In the genomic region with DNA sequence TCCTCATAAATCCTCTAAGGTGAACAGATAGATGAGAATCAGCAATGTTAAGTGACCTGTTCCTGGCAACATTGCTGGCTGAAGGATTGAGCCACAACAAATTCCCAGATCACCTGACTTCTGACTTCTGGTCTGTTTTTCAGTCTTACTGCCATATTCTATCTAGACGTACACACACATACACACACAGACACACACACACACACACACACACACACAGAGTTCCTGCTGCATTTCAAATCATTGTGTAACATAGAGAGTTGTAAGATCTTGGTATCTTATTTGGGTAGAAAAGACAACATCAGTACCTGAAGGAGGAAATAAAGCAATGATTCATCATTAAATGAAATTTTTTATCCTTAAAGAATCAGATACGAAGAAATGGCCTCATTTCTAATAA, we compare ENCODE assay signal across 24 cellular contexts.
"Had no signal": no experiment of that assay in that cellular context is flagged by ENCODE, and none has a peak within 500 bp of the region (broad histone marks: within the 10 kb centered on the region; RNA-seq: fewer than 3 reads in every experiment).

No MANE protein-coding gene starts in this region.

- ATAC-seq: activated CD4-positive, alpha-beta T cell treated with anti-CD3 and anti-CD28 coated beads for 36 hours; activated CD8-positive, alpha-beta memory T cell treated with anti-CD3 and anti-CD28 coated beads, Interleukin-2, amount 10 ng/mL, durations not matched to agents 7 days and 5 days; activated CD8-positive, alpha-beta T cell treated with anti-CD3 and anti-CD28 coated beads, Interleukin-2, amount 10 ng/mL, durations not matched to agents 7 days and 5 days; esophagus mucosa had no signal

- H3K4me3 Mint-ChIP-seq: activated CD4-positive, alpha-beta memory T cell treated with anti-CD3 and anti-CD28 coated beads for 36 hours; activated CD4-positive, alpha-beta T cell treated with anti-CD3 and anti-CD28 coated beads for 36 hours; activated CD4-positive, alpha-beta T cell treated with anti-CD3 and anti-CD28 coated beads, Interleukin-2, amount 10 ng/mL, durations not matched to agents 24 days and 14 days; activated CD8-positive, alpha-beta memory T cell treated with anti-CD3 and anti-CD28 coated beads, Interleukin-2, amount 10 ng/mL, durations not matched to agents 7 days and 5 days; activated CD8-positive, alpha-beta T cell treated with anti-CD3 and anti-CD28 coated beads, Interleukin-2, amount 10 ng/mL, durations not matched to agents 7 days and 5 days; activated naive CD4-positive, alpha-beta T cell treated with anti-CD3 and anti-CD28 coated beads for 36 hours; activated naive CD4-positive, alpha-beta T cell treated with anti-CD3 and anti-CD28 coated beads, Interleukin-2, amount 50 U/mL, for 24 hours; activated naive CD8-positive, alpha-beta T cell treated with anti-CD3 and anti-CD28 coated beads, Interleukin-2, amount 10 ng/mL, durations not matched to agents 7 days and 5 days; activated T-helper 1 cell treated with anti-CD3 and anti-CD28 coated beads, Interleukin-12 subunit alpha, Interleukin-12 subunit beta, Interleukin-2, Interleukin-4 antibody, amounts not matched to agents 30 ng/mL and 10 ng/mL and 1 ng/mL, durations not matched to agents 14 hours and 24 hours and 36 hours had no signal

- H3K27ac ChIP-seq: ascending aorta, brain microvascular endothelial cell, colonic mucosa had no signal

- DNase-seq: activated CD4-positive, alpha-beta memory T cell treated with anti-CD3 and anti-CD28 coated beads for 36 hours; activated CD4-positive, alpha-beta T cell treated with anti-CD3 and anti-CD28 coated beads for 36 hours; activated CD4-positive, alpha-beta T cell treated with anti-CD3 and anti-CD28 coated beads, Interleukin-2, amount 10 ng/mL, durations not matched to agents 24 days and 14 days; activated CD4-positive, CD25-positive, alpha-beta regulatory T cell; activated CD4-positive, CD25-positive, alpha-beta regulatory T cell treated with anti-CD3 and anti-CD28 coated beads, Interleukin-2, amount 50 U/mL, for 72 hours; activated CD8-positive, alpha-beta memory T cell treated with anti-CD3 and anti-CD28 coated beads, Interleukin-2, amount 10 ng/mL, durations not matched to agents 7 days and 5 days; activated CD8-positive, alpha-beta memory T cell treated with anti-CD3 and anti-CD28 coated beads, Interleukin-2, amount 50 U/mL, for 4 hours; activated CD8-positive, alpha-beta T cell treated with anti-CD3 and anti-CD28 coated beads, Interleukin-2, amount 10 ng/mL, durations not matched to agents 7 days and 5 days; activated effector memory CD4-positive, alpha-beta T cell treated with anti-CD3 and anti-CD28 coated beads, Interleukin-2, amount 50 U/mL, for 16 hours; activated naive CD4-positive, alpha-beta T cell treated with anti-CD3 and anti-CD28 coated beads for 36 hours; activated naive CD8-positive, alpha-beta T cell treated with anti-CD3 and anti-CD28 coated beads, Interleukin-2, amount 10 ng/mL, durations not matched to agents 7 days and 5 days; activated T-cell treated with anti-CD3 and anti-CD28 coated beads, Interleukin-2, amount 50 U/mL, for 1 hour; activated T-cell treated with anti-CD3 and anti-CD28 coated beads, Interleukin-2, amount 50 U/mL, for 48 hours; brain microvascular endothelial cell; colonic mucosa; effector CD8-positive, alpha-beta T cell; foreskin fibroblast; head of caudate nucleus; T-helper 2 cell had no signal

- H3K27me3 Mint-ChIP-seq: activated CD4-positive, alpha-beta memory T cell treated with anti-CD3 and anti-CD28 coated beads for 36 hours; activated CD4-positive, alpha-beta T cell treated with anti-CD3 and anti-CD28 coated beads, Interleukin-2, amount 10 ng/mL, durations not matched to agents 24 days and 14 days; activated CD8-positive, alpha-beta memory T cell treated with anti-CD3 and anti-CD28 coated beads, Interleukin-2, amount 10 ng/mL, durations not matched to agents 7 days and 5 days; activated naive CD4-positive, alpha-beta T cell treated with anti-CD3 and anti-CD28 coated beads, Interleukin-2, amount 50 U/mL, for 24 hours had no signal

- H3K4me1 Mint-ChIP-seq: activated CD4-positive, alpha-beta T cell treated with anti-CD3 and anti-CD28 coated beads for 36 hours; activated CD4-positive, alpha-beta T cell treated with anti-CD3 and anti-CD28 coated beads, Interleukin-2, amount 10 ng/mL, durations not matched to agents 24 days and 14 days; activated CD8-positive, alpha-beta memory T cell treated with anti-CD3 and anti-CD28 coated beads, Interleukin-2, amount 10 ng/mL, durations not matched to agents 7 days and 5 days; activated naive CD4-positive, alpha-beta T cell treated with anti-CD3 and anti-CD28 coated beads, Interleukin-2, amount 50 U/mL, for 24 hours; activated naive CD8-positive, alpha-beta T cell treated with anti-CD3 and anti-CD28 coated beads, Interleukin-2, amount 10 ng/mL, durations not matched to agents 7 days and 5 days had no signal

- H3K9me3 ChIP-seq: ascending aorta, colonic mucosa had no signal

- H3K36me3 Mint-ChIP-seq: activated CD4-positive, alpha-beta memory T cell treated with anti-CD3 and anti-CD28 coated beads for 36 hours; activated CD8-positive, alpha-beta memory T cell treated with anti-CD3 and anti-CD28 coated beads, Interleukin-2, amount 10 ng/mL, durations not matched to agents 7 days and 5 days; activated naive CD4-positive, alpha-beta T cell treated with anti-CD3 and anti-CD28 coated beads, Interleukin-2, amount 50 U/mL, for 24 hours; activated naive CD8-positive, alpha-beta T cell treated with anti-CD3 and anti-CD28 coated beads, Interleukin-2, amount 10 ng/mL, durations not matched to agents 7 days and 5 days had no signal

- H3K27me3 ChIP-seq: ascending aorta, brain microvascular endothelial cell, colonic mucosa had no signal

- H3K4me3 ChIP-seq: ascending aorta, colonic mucosa had no signal

- H3K9me3 Mint-ChIP-seq: activated CD4-positive, alpha-beta memory T cell treated with anti-CD3 and anti-CD28 coated beads for 36 hours; activated CD4-positive, alpha-beta T cell treated with anti-CD3 and anti-CD28 coated beads, Interleukin-2, amount 10 ng/mL, durations not matched to agents 24 days and 14 days; activated naive CD4-positive, alpha-beta T cell treated with anti-CD3 and anti-CD28 coated beads, Interleukin-2, amount 50 U/mL, for 24 hours; activated naive CD8-positive, alpha-beta T cell treated with anti-CD3 and anti-CD28 coated beads, Interleukin-2, amount 10 ng/mL, durations not matched to agents 7 days and 5 days; activated T-helper 1 cell treated with anti-CD3 and anti-CD28 coated beads, Interleukin-12 subunit alpha, Interleukin-12 subunit beta, Interleukin-2, Interleukin-4 antibody, amounts not matched to agents 30 ng/mL and 10 ng/mL and 1 ng/mL, durations not matched to agents 14 hours and 24 hours and 36 hours; activated T-helper 2 cell treated with anti-CD3 and anti-CD28 coated beads, Interferon-gamma antibody, Interleukin-2, Interleukin-4, amounts not matched to agents 10 μg/mL and 5 μg/mL and 100 μg/mL, durations not matched to agents 14 hours and 24 hours and 36 hours had no signal

- H3K4me1 ChIP-seq: ascending aorta, colonic mucosa had no signal

- H3K36me3 ChIP-seq: ascending aorta, brain microvascular endothelial cell, colonic mucosa had no signal

- H3K27ac Mint-ChIP-seq: activated CD4-positive, alpha-beta memory T cell treated with anti-CD3 and anti-CD28 coated beads for 36 hours; activated CD4-positive, alpha-beta T cell treated with anti-CD3 and anti-CD28 coated beads for 36 hours; activated CD4-positive, alpha-beta T cell treated with anti-CD3 and anti-CD28 coated beads, Interleukin-2, amount 10 ng/mL, durations not matched to agents 24 days and 14 days; activated CD8-positive, alpha-beta memory T cell treated with anti-CD3 and anti-CD28 coated beads, Interleukin-2, amount 10 ng/mL, durations not matched to agents 7 days and 5 days; activated CD8-positive, alpha-beta T cell treated with anti-CD3 and anti-CD28 coated beads, Interleukin-2, amount 10 ng/mL, durations not matched to agents 7 days and 5 days; activated naive CD4-positive, alpha-beta T cell treated with anti-CD3 and anti-CD28 coated beads for 36 hours; activated naive CD4-positive, alpha-beta T cell treated with anti-CD3 and anti-CD28 coated beads, Interleukin-2, amount 50 U/mL, for 24 hours; activated naive CD8-positive, alpha-beta T cell treated with anti-CD3 and anti-CD28 coated beads, Interleukin-2, amount 10 ng/mL, durations not matched to agents 7 days and 5 days; activated T-helper 1 cell treated with anti-CD3 and anti-CD28 coated beads, Interleukin-12 subunit alpha, Interleukin-12 subunit beta, Interleukin-2, Interleukin-4 antibody, amounts not matched to agents 30 ng/mL and 10 ng/mL and 1 ng/mL, durations not matched to agents 14 hours and 24 hours and 36 hours; activated T-helper 2 cell treated with anti-CD3 and anti-CD28 coated beads, Interferon-gamma antibody, Interleukin-2, Interleukin-4, amounts not matched to agents 10 μg/mL and 5 μg/mL and 100 μg/mL, durations not matched to agents 14 hours and 24 hours and 36 hours had no signal
